Comparison of ENCODE assay signal across 1 cellular context in genomic region chr2:74747411-74748080, GRCh38.
TF ChIP-seq lines count a peak whose summit lies in the region.

No MANE protein-coding gene starts in this region.

TF ChIP-seq in HepG2, 621 proteins besides CTCF, POLR2A, EP300 and RAD21 (continued from another document):
- TF ChIP-seq ZNF572 (CRISPR knock-in tag; IDR thresholded peaks at IDR 0.05) (peak; percentile 90), PRPF4 (IDR thresholded peaks at IDR 0.05; ENCODE audit: low read depth, low read length, poor library complexity, severe bottlenecking) (no peak), FOSL2 (CRISPR knock-in tag; IDR thresholded peaks at IDR 0.05) (peak; percentile 99)
- TF ChIP-seq, protein P1, sequence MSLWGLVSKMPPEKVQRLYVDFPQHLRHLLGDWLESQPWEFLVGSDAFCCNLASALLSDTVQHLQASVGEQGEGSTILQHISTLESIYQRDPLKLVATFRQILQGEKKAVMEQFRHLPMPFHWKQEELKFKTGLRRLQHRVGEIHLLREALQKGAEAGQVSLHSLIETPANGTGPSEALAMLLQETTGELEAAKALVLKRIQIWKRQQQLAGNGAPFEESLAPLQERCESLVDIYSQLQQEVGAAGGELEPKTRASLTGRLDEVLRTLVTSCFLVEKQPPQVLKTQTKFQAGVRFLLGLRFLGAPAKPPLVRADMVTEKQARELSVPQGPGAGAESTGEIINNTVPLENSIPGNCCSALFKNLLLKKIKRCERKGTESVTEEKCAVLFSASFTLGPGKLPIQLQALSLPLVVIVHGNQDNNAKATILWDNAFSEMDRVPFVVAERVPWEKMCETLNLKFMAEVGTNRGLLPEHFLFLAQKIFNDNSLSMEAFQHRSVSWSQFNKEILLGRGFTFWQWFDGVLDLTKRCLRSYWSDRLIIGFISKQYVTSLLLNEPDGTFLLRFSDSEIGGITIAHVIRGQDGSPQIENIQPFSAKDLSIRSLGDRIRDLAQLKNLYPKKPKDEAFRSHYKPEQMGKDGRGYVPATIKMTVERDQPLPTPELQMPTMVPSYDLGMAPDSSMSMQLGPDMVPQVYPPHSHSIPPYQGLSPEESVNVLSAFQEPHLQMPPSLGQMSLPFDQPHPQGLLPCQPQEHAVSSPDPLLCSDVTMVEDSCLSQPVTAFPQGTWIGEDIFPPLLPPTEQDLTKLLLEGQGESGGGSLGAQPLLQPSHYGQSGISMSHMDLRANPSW (CRISPR knock-in tag; IDR thresholded peaks at IDR 0.05; ENCODE audit: borderline replicate concordance) = no peak
TF ChIP-seq in HepG2: peak in this region for 242.
